In the genomic region with DNA sequence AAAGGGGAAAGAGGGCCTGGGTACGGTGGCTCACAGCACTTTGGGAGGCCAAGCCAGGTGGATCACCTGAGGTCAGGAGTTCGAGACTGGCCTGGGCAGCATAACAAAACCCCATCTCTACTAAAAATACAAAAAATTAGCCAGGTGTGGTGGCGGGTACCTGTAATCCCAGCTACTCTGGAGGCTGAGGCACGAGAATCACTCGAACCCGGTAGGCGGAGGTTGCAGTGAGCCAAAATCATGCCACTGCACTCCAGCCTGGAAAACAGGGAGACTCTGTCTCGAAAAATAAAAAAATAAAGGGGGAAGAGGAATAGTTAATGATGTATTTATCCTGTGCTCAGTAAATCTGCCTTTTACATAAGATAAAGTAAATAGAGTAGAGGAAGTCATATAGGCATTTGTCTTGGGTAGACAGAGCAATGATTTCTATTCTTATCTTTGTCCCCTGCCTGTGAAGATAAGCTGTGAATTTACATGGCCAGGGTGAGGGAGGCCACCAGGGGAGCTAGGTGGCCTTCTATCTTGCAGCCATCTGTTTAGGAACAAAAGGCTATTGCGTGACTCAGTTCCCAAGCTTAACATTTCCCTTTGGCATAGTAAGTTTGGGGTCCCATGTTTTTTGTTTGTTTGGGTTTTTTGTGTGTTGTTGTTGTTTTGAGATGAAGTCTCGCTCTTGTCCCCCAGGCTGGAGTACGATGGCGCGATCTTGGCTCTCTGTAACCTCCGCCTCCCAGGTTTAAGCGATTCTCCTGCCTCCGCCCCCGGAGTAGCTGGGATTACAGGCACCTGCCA, we compare ENCODE assay signal across 1 cellular context.
TF ChIP-seq lines count a peak whose summit lies in the region.

No MANE protein-coding gene starts in this region.

TF ChIP-seq in K562, 482 proteins besides CTCF, POLR2A, EP300 and RAD21 (continued from another document and continues in another):
- TF ChIP-seq, protein P1, sequence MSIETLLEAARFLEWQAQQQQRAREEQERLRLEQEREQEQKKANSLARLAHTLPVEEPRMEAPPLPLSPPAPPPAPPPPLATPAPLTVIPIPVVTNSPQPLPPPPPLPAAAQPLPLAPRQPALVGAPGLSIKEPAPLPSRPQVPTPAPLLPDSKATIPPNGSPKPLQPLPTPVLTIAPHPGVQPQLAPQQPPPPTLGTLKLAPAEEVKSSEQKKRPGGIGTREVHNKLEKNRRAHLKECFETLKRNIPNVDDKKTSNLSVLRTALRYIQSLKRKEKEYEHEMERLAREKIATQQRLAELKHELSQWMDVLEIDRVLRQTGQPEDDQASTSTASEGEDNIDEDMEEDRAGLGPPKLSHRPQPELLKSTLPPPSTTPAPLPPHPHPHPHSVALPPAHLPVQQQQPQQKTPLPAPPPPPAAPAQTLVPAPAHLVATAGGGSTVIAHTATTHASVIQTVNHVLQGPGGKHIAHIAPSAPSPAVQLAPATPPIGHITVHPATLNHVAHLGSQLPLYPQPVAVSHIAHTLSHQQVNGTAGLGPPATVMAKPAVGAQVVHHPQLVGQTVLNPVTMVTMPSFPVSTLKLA (conservative IDR thresholded peaks at IDR 0.05), result peak in 1 of 2 experiments; percentile 57; a peak in 2 of 4 replicates
- TF ChIP-seq ESRRA (IDR thresholded peaks at IDR 0.05; ENCODE audit: borderline replicate concordance, low read depth) (no peak), NR3C1 (CRISPR knock-in tag; IDR thresholded peaks at IDR 0.05) (no peak), PURB (CRISPR knock-in tag; IDR thresholded peaks at IDR 0.05; ENCODE audit: low read depth) (no peak), ERF (CRISPR knock-in tag; IDR thresholded peaks at IDR 0.05) (no peak), HDGF (IDR thresholded peaks at IDR 0.05) (no peak), NCOA1 (IDR thresholded peaks at IDR 0.05; ENCODE audit: low read depth) (no peak), MED1 (CRISPR knock-in tag; IDR thresholded peaks at IDR 0.05; ENCODE audit: borderline replicate concordance) (no peak), STAT5B (CRISPR knock-in tag; IDR thresholded peaks at IDR 0.05) (no peak), ATF1 (CRISPR knock-in tag; IDR thresholded peaks at IDR 0.05) (no peak), ATF1 (tag; IDR thresholded peaks at IDR 0.05) (peak; percentile 34; the same call in 1 of the 2 replicates), SP2 (IDR thresholded peaks at IDR 0.05; ENCODE audit: extremely low read depth, low read depth, low read length, poor library complexity, severe bottlenecking) (no peak), ESRRB (CRISPR knock-in tag; IDR thresholded peaks at IDR 0.05; ENCODE audit: borderline replicate concordance) (no peak), ZNF561 (CRISPR knock-in tag; conservative IDR thresholded peaks at IDR 0.05) (no peak), PML (IDR thresholded peaks at IDR 0.05; ENCODE audit: low read length) (peak; percentile 88), ZNF121 (CRISPR knock-in tag; conservative IDR thresholded peaks at IDR 0.05) (no peak), SAFB2 (IDR thresholded peaks at IDR 0.05; ENCODE audit: borderline replicate concordance, low read depth, low read length, severe bottlenecking) (no peak), ZNF445 (CRISPR knock-in tag; IDR thresholded peaks at IDR 0.05; ENCODE audit: low read depth) (no peak), ZNF79 (CRISPR knock-in tag; IDR thresholded peaks at IDR 0.05; ENCODE audit: low read depth) (no peak), ELF2 (CRISPR knock-in tag; IDR thresholded peaks at IDR 0.05) (no peak), NCOA6 (IDR thresholded peaks at IDR 0.05) (no peak), FOXK1 (CRISPR knock-in tag; IDR thresholded peaks at IDR 0.05; ENCODE audit: borderline replicate concordance) (no peak), KLF16 (IDR thresholded peaks at IDR 0.05) (peak; percentile 94), NR2F6 (CRISPR knock-in tag; IDR thresholded peaks at IDR 0.05) (no peak), EGR1 (conservative IDR thresholded peaks at IDR 0.05) (peak; percentile 73), EP400 (IDR thresholded peaks at IDR 0.05) (peak; percentile 43; the same call in 1 of the 2 replicates), LEF1 (IDR thresholded peaks at IDR 0.05) (peak; percentile 55; the same call in 1 of the 2 replicates), ZSCAN32 (CRISPR knock-in tag; IDR thresholded peaks at IDR 0.05) (no peak), ARNT (IDR thresholded peaks at IDR 0.05) (peak; percentile 37 to 89; a peak in 2 of 4 replicates), MIER1 (IDR thresholded peaks at IDR 0.05; ENCODE audit: low read depth) (no peak), NONO (IDR thresholded peaks at IDR 0.05; ENCODE audit: low read depth in 2 of 2, low read length in 1 of 2) (no peak), MAZ (CRISPR knock-in tag; conservative IDR thresholded peaks at IDR 0.05 in 1 of 2, IDR thresholded peaks at IDR 0.05 in 1 of 2) (peak in 1 of 2 experiments; percentile 55; a peak in 2 of 4 replicates), ZBTB8A (IDR thresholded peaks at IDR 0.05; ENCODE audit: partially characterized antibody) (no peak), DACH1 (IDR thresholded peaks at IDR 0.05; ENCODE audit: partially characterized antibody) (peak; percentile 33), ZFP30 (CRISPR knock-in tag; IDR thresholded peaks at IDR 0.05; ENCODE audit: borderline replicate concordance) (no peak), NEUROD1 (IDR thresholded peaks at IDR 0.05; ENCODE audit: borderline replicate concordance, low read depth, low read length, partially characterized antibody) (no peak), ARID2 (IDR thresholded peaks at IDR 0.05) (no peak), CC2D1A (IDR thresholded peaks at IDR 0.05) (no peak), NR2C2 (CRISPR knock-in tag; IDR thresholded peaks at IDR 0.05) (no peak), NR2C2 (tag; IDR thresholded peaks at IDR 0.05) (no peak)
- TF ChIP-seq, protein P2, sequence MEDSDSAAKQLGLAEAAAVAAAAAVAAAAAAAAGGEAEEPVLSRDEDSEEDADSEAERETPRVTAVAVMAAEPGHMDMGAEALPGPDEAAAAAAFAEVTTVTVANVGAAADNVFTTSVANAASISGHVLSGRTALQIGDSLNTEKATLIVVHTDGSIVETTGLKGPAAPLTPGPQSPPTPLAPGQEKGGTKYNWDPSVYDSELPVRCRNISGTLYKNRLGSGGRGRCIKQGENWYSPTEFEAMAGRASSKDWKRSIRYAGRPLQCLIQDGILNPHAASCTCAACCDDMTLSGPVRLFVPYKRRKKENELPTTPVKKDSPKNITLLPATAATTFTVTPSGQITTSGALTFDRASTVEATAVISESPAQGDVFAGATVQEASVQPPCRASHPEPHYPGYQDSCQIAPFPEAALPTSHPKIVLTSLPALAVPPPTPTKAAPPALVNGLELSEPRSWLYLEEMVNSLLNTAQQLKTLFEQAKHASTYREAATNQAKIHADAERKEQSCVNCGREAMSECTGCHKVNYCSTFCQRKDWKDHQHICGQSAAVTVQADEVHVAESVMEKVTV (CRISPR knock-in tag; IDR thresholded peaks at IDR 0.05), result peak; percentile 47; the same call in 1 of the 2 replicates
- TF ChIP-seq, protein P3, sequence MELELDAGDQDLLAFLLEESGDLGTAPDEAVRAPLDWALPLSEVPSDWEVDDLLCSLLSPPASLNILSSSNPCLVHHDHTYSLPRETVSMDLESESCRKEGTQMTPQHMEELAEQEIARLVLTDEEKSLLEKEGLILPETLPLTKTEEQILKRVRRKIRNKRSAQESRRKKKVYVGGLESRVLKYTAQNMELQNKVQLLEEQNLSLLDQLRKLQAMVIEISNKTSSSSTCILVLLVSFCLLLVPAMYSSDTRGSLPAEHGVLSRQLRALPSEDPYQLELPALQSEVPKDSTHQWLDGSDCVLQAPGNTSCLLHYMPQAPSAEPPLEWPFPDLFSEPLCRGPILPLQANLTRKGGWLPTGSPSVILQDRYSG (tag; conservative IDR thresholded peaks at IDR 0.05; ENCODE audit: low read depth), result 0 out of 2 replicates have a peak, but pooled peaks have one; percentile 28
- TF ChIP-seq, protein P4, sequence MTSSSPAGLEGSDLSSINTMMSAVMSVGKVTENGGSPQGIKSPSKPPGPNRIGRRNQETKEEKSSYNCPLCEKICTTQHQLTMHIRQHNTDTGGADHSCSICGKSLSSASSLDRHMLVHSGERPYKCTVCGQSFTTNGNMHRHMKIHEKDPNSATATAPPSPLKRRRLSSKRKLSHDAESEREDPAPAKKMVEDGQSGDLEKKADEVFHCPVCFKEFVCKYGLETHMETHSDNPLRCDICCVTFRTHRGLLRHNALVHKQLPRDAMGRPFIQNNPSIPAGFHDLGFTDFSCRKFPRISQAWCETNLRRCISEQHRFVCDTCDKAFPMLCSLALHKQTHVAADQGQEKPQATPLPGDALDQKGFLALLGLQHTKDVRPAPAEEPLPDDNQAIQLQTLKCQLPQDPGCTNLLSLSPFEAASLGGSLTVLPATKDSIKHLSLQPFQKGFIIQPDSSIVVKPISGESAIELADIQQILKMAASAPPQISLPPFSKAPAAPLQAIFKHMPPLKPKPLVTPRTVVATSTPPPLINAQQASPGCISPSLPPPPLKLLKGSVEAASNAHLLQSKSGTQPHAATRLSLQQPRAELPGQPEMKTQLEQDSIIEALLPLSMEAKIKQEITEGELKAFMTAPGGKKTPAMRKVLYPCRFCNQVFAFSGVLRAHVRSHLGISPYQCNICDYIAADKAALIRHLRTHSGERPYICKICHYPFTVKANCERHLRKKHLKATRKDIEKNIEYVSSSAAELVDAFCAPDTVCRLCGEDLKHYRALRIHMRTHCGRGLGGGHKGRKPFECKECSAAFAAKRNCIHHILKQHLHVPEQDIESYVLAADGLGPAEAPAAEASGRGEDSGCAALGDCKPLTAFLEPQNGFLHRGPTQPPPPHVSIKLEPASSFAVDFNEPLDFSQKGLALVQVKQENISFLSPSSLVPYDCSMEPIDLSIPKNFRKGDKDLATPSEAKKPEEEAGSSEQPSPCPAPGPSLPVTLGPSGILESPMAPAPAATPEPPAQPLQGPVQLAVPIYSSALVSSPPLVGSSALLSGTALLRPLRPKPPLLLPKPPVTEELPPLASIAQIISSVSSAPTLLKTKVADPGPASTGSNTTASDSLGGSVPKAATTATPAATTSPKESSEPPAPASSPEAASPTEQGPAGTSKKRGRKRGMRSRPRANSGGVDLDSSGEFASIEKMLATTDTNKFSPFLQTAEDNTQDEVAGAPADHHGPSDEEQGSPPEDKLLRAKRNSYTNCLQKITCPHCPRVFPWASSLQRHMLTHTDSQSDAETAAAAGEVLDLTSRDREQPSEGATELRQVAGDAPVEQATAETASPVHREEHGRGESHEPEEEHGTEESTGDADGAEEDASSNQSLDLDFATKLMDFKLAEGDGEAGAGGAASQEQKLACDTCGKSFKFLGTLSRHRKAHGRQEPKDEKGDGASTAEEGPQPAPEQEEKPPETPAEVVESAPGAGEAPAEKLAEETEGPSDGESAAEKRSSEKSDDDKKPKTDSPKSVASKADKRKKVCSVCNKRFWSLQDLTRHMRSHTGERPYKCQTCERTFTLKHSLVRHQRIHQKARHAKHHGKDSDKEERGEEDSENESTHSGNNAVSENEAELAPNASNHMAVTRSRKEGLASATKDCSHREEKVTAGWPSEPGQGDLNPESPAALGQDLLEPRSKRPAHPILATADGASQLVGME (CRISPR knock-in tag; IDR thresholded peaks at IDR 0.05), result no peak
- TF ChIP-seq, protein P5, sequence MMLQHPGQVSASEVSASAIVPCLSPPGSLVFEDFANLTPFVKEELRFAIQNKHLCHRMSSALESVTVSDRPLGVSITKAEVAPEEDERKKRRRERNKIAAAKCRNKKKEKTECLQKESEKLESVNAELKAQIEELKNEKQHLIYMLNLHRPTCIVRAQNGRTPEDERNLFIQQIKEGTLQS (IDR thresholded peaks at IDR 0.05), result peak; percentile 47; the same call in 1 of the 2 replicates
- TF ChIP-seq, protein P5 (CRISPR knock-in tag; conservative IDR thresholded peaks at IDR 0.05), result no peak
- TF ChIP-seq, protein P6, sequence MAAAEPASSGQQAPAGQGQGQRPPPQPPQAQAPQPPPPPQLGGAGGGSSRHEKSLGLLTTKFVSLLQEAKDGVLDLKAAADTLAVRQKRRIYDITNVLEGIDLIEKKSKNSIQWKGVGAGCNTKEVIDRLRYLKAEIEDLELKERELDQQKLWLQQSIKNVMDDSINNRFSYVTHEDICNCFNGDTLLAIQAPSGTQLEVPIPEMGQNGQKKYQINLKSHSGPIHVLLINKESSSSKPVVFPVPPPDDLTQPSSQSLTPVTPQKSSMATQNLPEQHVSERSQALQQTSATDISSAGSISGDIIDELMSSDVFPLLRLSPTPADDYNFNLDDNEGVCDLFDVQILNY (CRISPR knock-in tag; IDR thresholded peaks at IDR 0.05), result no peak
- TF ChIP-seq, protein P7, sequence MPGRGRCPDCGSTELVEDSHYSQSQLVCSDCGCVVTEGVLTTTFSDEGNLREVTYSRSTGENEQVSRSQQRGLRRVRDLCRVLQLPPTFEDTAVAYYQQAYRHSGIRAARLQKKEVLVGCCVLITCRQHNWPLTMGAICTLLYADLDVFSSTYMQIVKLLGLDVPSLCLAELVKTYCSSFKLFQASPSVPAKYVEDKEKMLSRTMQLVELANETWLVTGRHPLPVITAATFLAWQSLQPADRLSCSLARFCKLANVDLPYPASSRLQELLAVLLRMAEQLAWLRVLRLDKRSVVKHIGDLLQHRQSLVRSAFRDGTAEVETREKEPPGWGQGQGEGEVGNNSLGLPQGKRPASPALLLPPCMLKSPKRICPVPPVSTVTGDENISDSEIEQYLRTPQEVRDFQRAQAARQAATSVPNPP (IDR thresholded peaks at IDR 0.05; ENCODE audit: borderline replicate concordance, insufficient read depth, insufficient read length), result no peak
- TF ChIP-seq, protein P8, sequence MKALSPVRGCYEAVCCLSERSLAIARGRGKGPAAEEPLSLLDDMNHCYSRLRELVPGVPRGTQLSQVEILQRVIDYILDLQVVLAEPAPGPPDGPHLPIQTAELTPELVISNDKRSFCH (CRISPR knock-in tag; IDR thresholded peaks at IDR 0.05), result no peak
- TF ChIP-seq, protein P8 (tag; IDR thresholded peaks at IDR 0.05), result no peak
- TF ChIP-seq, protein P9, sequence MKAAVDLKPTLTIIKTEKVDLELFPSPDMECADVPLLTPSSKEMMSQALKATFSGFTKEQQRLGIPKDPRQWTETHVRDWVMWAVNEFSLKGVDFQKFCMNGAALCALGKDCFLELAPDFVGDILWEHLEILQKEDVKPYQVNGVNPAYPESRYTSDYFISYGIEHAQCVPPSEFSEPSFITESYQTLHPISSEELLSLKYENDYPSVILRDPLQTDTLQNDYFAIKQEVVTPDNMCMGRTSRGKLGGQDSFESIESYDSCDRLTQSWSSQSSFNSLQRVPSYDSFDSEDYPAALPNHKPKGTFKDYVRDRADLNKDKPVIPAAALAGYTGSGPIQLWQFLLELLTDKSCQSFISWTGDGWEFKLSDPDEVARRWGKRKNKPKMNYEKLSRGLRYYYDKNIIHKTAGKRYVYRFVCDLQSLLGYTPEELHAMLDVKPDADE (conservative IDR thresholded peaks at IDR 0.05; ENCODE audit: control insufficient read depth, low read depth, low read length), result no peak
- TF ChIP-seq, protein P10, sequence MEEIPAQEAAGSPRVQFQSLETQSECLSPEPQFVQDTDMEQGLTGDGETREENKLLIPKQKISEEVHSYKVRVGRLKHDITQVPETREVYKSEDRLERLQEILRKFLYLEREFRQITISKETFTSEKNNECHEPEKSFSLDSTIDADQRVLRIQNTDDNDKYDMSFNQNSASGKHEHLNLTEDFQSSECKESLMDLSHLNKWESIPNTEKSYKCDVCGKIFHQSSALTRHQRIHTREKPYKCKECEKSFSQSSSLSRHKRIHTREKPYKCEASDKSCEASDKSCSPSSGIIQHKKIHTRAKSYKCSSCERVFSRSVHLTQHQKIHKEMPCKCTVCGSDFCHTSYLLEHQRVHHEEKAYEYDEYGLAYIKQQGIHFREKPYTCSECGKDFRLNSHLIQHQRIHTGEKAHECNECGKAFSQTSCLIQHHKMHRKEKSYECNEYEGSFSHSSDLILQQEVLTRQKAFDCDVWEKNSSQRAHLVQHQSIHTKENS (CRISPR knock-in tag; IDR thresholded peaks at IDR 0.05), result no peak
